ENCODE assay signal across 1 cellular context in genomic region chr14:38420045-38420444, GRCh38.
TF ChIP-seq lines count a peak whose summit lies in the region.

No MANE protein-coding gene starts in this region.

TF ChIP-seq in endothelial cell of umbilical vein, 7 proteins besides CTCF, POLR2A, EP300 and RAD21 (continued from another document):
- TF ChIP-seq GATA2 (IDR thresholded peaks at IDR 0.05; ENCODE audit: insufficient read depth, insufficient read length, low read depth, low read length) (no peak), EZH2 (IDR thresholded peaks at IDR 0.05; ENCODE audit: borderline replicate concordance, low read depth, low read length, severe bottlenecking) (no peak), JUN (IDR thresholded peaks at IDR 0.05; ENCODE audit: borderline replicate concordance, insufficient read depth, insufficient read length, low read depth) (no peak), FOS (IDR thresholded peaks at IDR 0.05; ENCODE audit: borderline replicate concordance, insufficient read depth, low read length) (no peak), MAX (IDR thresholded peaks at IDR 0.05; ENCODE audit: insufficient read depth, insufficient read length) (no peak), POLR2AphosphoS5 (IDR thresholded peaks at IDR 0.05; ENCODE audit: insufficient read depth, low read depth, low read length) (no peak)
